16 cellular contexts compared by ENCODE assay signal in the genomic region with DNA sequence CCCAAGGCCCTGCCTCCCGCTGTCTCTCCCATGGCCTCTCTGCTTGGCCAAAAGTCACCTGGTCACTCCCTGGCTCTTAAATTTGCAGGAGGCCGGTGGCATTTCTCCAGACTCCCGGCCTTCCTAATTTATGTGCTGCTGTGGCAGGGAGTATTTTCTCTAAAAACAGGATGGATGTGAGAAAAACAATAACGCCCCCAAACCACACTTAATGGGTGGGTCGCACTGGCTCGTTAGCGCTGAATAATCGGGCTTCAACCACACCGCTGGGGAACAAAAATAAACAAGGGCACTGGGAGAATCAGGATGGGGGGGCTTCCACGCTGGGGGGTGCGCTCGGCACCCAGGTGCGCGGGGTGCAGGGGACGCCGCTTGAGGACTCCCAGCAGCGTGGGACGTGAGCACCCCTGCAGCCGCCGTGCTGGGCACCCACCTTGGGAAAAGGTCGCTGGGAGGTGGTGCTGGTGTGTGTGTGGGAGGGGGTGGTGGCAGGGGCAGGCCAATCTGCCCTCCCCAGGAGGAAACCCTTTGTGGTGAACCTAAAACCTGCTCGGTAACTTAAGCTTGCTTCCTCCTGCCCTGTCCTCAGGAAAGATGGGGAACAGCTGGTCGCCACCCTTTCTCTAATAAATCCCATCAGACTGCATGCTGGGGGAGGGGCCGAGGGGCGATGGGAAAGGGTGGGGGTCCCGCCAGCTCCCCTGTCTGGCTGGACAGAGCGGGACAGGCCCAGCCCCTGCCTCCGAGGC.
DNase-seq lines count a peak whose midpoint lies in the region; TF ChIP-seq lines count a peak whose summit lies in the region.
"Had no signal": no experiment of that assay in that cellular context is flagged by ENCODE, and none has a peak within 500 bp of the region (broad histone marks: within the 10 kb centered on the region; RNA-seq: fewer than 3 reads in every experiment).

No MANE protein-coding gene starts in this region.

- H3K4me3 Mint-ChIP-seq in chondrocyte (ENCODE audit: unreplicated experiment) (no peak overlapping the region), nephron progenitor cell (peak overlapping the region; percentile 68)
- H3K4me3 Mint-ChIP-seq: CD4-positive, CD25-positive, alpha-beta regulatory T cell had no signal

- H3K4me3 ChIP-seq in HEK293 (ENCODE audit: low read depth, low read length) (no peak overlapping the region), BE2C (ENCODE audit: low read depth, low read length) (no peak overlapping the region)
- H3K4me3 ChIP-seq: HAP-1 had no signal

- CTCF ChIA-PET in HEK293 (lab: Yijun Ruan, JAX), result no interaction called here

- H3K4me1 ChIP-seq in HEK293 (ENCODE audit: control insufficient read depth, insufficient read depth, low read length) (no peaks in the 10 kb centered on the region), BE2C (no peaks in the 10 kb centered on the region)
- H3K4me1 ChIP-seq: HAP-1 had no signal

- H3K27me3 Mint-ChIP-seq in chondrocyte (ENCODE audit: low read depth) (peaks cover 14% of the 10 kb centered on the region), nephron progenitor cell (ENCODE audit: low read depth, poor library complexity) (peaks cover 2% of the 10 kb centered on the region)

- no peaks in the 10 kb centered on the region for H3K4me1 Mint-ChIP-seq in chondrocyte (ENCODE audit: low read depth)
- H3K4me1 Mint-ChIP-seq in nephron progenitor cell, result peaks cover 52% of the 10 kb centered on the region
- H3K4me1 Mint-ChIP-seq: CD4-positive, CD25-positive, alpha-beta regulatory T cell had no signal

- POLR2A ChIA-PET in HEK293 (lab: Yijun Ruan, JAX), result no interaction called here

- no peak for TF ChIP-seq CTCF in HEK293 (tag by site-specific recombination; IDR thresholded peaks at IDR 0.05)
- no peak for TF ChIP-seq CTCF in chondrocyte (IDR thresholded peaks at IDR 0.05)
- TF ChIP-seq CTCF in nephron progenitor cell (IDR thresholded peaks at IDR 0.05), result no peak
- no peak for TF ChIP-seq CTCF in BE2C (IDR thresholded peaks at IDR 0.05; ENCODE audit: low read depth, low read length)

- H3K36me3 Mint-ChIP-seq in chondrocyte (ENCODE audit: low read depth), result no peaks in the 10 kb centered on the region
- H3K36me3 Mint-ChIP-seq in nephron progenitor cell (ENCODE audit: low read depth), result no peaks in the 10 kb centered on the region
- H3K36me3 Mint-ChIP-seq: CD4-positive, CD25-positive, alpha-beta regulatory T cell had no signal

- H3K27ac Mint-ChIP-seq in chondrocyte (ENCODE audit: unreplicated experiment), result no peak overlapping the region
- peak overlapping the region; percentile 96 for H3K27ac Mint-ChIP-seq in nephron progenitor cell

- H3K27me3 ChIP-seq in BE2C, result peaks cover 86% of the 10 kb centered on the region

- H3K27ac ChIP-seq in HEK293 (ENCODE audit: extremely low read depth, low read depth, low read length), result no peak overlapping the region
- H3K27ac ChIP-seq: 22Rv1 had no signal

- DNase-seq in NCI-H2171 treated with DMSO at 0.1 percent for 48 hours (lab: John Stamatoyannopoulos, UW) (peak; percentile 14), NCI-H2171 (lab: John Stamatoyannopoulos, UW) (no peak), chondrocyte (ENCODE audit: low spot score) (peak; percentile 52), nephron progenitor cell (peak; percentile 64), BE2C (no peak), dedifferentiated amniotic fluid mesenchymal stem cell (ENCODE audit: extremely low spot score) (no peak), middle frontal gyrus (ENCODE audit: extremely low spot score, low spot score) (no peak)
- DNase-seq: CD4-positive, CD25-positive, alpha-beta regulatory T cell; NCI-H1436; NCI-H2081; NCI-H226; NCI-H69; NK-92 treated with Interleukin-12 subunit alpha and Interleukin-12 subunit beta, amount 100 ng/mL, for 24 hours had no signal

- H3K9me3 ChIP-seq in HEK293 (ENCODE audit: control insufficient read depth, insufficient read depth, low read depth, low read length) (no peaks in the 10 kb centered on the region), BE2C (no peaks in the 10 kb centered on the region)
- H3K9me3 ChIP-seq: HAP-1 had no signal

- no peaks in the 10 kb centered on the region for H3K36me3 ChIP-seq in HEK293 (ENCODE audit: control insufficient read depth in 2 of 2, insufficient read depth in 1 of 2, low read length in 2 of 2)
- H3K36me3 ChIP-seq in BE2C, result no peaks in the 10 kb centered on the region
- H3K36me3 ChIP-seq: HAP-1 had no signal

- H3K9me3 Mint-ChIP-seq in chondrocyte (ENCODE audit: low read depth) (no peaks in the 10 kb centered on the region), nephron progenitor cell (no peaks in the 10 kb centered on the region)
- H3K9me3 Mint-ChIP-seq: CD4-positive, CD25-positive, alpha-beta regulatory T cell had no signal

TF ChIP-seq in HEK293, 187 proteins besides CTCF, POLR2A, EP300 and RAD21:
- TF ChIP-seq GLIS2 (tag by site-specific recombination; IDR thresholded peaks at IDR 0.05) (peak; percentile 11; the same call in 1 of the 2 replicates), ZBTB48 (tag by site-specific recombination; IDR thresholded peaks at IDR 0.05) (no peak), ZNF548 (tag by site-specific recombination; IDR thresholded peaks at IDR 0.05) (no peak), ZIC2 (tag by site-specific recombination; IDR thresholded peaks at IDR 0.05) (0 out of 2 replicates have a peak, but pooled peaks have one; percentile 18), ZNF423 (tag by site-specific recombination; IDR thresholded peaks at IDR 0.05) (0 out of 2 replicates have a peak, but pooled peaks have one; percentile 30)
- TF ChIP-seq, protein P1, sequence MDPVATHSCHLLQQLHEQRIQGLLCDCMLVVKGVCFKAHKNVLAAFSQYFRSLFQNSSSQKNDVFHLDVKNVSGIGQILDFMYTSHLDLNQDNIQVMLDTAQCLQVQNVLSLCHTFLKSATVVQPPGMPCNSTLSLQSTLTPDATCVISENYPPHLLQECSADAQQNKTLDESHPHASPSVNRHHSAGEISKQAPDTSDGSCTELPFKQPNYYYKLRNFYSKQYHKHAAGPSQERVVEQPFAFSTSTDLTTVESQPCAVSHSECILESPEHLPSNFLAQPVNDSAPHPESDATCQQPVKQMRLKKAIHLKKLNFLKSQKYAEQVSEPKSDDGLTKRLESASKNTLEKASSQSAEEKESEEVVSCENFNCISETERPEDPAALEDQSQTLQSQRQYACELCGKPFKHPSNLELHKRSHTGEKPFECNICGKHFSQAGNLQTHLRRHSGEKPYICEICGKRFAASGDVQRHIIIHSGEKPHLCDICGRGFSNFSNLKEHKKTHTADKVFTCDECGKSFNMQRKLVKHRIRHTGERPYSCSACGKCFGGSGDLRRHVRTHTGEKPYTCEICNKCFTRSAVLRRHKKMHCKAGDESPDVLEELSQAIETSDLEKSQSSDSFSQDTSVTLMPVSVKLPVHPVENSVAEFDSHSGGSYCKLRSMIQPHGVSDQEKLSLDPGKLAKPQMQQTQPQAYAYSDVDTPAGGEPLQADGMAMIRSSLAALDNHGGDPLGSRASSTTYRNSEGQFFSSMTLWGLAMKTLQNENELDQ (tag by site-specific recombination; IDR thresholded peaks at IDR 0.05; ENCODE audit: low read depth), result no peak

Comparison
In these comparisons a context has a peak if more than half of its experiments do, and no peak if none do; other contexts are left out.
1. DNase-seq: peak in NCI-H2171 treated with DMSO at 0.1 percent for 48 hours (single experiment), chondrocyte (single experiment) and nephron progenitor cell (single experiment); none in NCI-H2171 (single experiment), BE2C (single experiment), dedifferentiated amniotic fluid mesenchymal stem cell (single experiment) and middle frontal gyrus (single experiment).